ENCODE assay signal across 8 cellular contexts in the genomic region with DNA sequence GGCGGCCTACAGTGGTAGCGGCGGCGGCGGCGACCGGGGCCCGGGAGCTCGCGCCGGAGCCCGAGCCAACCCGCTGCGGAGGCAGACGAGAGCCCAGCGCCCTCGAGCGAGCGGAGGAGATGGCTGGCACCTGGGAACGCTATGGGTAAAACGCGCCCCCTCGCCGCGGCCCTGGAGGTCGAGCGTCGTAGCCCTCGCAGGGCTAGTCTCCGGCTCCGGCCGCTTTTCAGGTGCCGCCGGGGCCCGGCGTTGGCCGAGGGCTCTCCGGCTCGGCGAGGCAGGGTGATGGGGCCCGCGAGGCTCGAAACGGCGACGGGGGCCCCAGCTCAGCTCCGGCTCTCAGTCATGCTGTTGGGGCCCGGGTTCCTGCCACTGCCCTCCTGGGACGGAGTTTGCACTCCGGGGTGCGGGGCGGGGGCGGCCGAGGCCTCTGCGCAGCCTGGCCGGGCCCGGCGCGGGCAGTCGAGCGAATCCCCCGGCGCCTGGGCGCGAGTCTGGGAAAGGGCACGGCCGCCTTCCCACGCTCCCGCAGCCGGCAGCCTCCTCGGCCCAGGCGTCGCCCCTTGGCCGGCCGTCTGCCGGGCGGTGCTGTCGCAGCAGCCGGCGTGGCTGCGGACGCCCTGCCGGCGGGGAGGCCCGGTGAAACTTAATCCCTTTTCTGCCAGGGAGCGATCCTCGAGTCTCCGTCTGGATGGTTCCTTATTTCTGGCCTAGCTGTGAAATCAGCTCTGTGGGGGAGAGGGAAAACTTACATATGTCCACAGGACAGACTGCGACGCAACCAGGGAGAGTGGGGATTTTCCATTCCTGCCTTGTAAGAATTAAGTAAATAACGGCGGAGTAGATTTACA. TPM values are rescaled to one million over a fixed set of nuclear protein-coding genes. Genes with fewer than 3 reads are reported as not detected.
DNase-seq lines count a peak whose midpoint lies in the region; ATAC-seq, FAIRE-seq and TF ChIP-seq lines count a peak whose summit lies in the region.

No MANE protein-coding gene starts in this region.

- no peak overlapping the region for H3K23ac ChIP-seq in H1 (ENCODE audit: insufficient read length)

- H3K36me3 ChIP-seq in MM.1S (replicated peaks; ENCODE audit: insufficient read depth, low read length) = no peaks in the 10 kb centered on the region
- no peaks in the 10 kb centered on the region for H3K36me3 ChIP-seq in H1 (ENCODE audit: control insufficient read depth in 2 of 4, insufficient read depth in 4 of 4, low read length in 3 of 4)
- no peaks in the 10 kb centered on the region for H3K36me3 ChIP-seq in mesodermal cell (ENCODE audit: control insufficient read depth, insufficient read depth, low read length)

- H3K27ac Mint-ChIP-seq in activated CD8-positive, alpha-beta T cell treated with anti-CD3 and anti-CD28 coated beads, Interleukin-2, amount 10 ng/mL, durations not matched to agents 7 days and 5 days = no peak overlapping the region
- H3K27ac Mint-ChIP-seq in stimulated activated effector memory CD8-positive, alpha-beta T cell treated with anti-CD3 and anti-CD28 coated beads, Interleukin-12 subunit alpha, Interleukin-12 subunit beta, amount 100 ng/mL, for 72 hours = peak overlapping the region; percentile 88

- H3K27ac ChIP-seq in MM.1S (ENCODE audit: low read length) (no peak overlapping the region), H1 (ENCODE audit: low read depth, low read length) (no peak overlapping the region), mesodermal cell (ENCODE audit: low read depth, low read length, severe bottlenecking) (no peak overlapping the region)

- H4K8ac ChIP-seq in H1 (ENCODE audit: extremely low read depth, insufficient read depth, low read length) = no peak overlapping the region

- H4K20me1 ChIP-seq in MM.1S (ENCODE audit: insufficient read depth, low read length) = no peaks in the 10 kb centered on the region
- H4K20me1 ChIP-seq in H1 (replicated peaks in 1 of 2; ENCODE audit: control insufficient read depth in 1 of 2, insufficient read depth in 2 of 2, low read length in 2 of 2) = no peaks in the 10 kb centered on the region

- POLR2A ChIA-PET in activated CD8-positive, alpha-beta T cell treated with anti-CD3 and anti-CD28 coated beads, Interleukin-2, amount 10 ng/mL, durations not matched to agents 7 days and 5 days (lab: Charles Lee) = no interaction called here
- POLR2A ChIA-PET in H1 (lab: Charles Lee; ENCODE audit: partially characterized antibody) = no interaction called here

- H3K9me3 Mint-ChIP-seq in activated CD8-positive, alpha-beta T cell treated with anti-CD3 and anti-CD28 coated beads, Interleukin-2, amount 10 ng/mL, durations not matched to agents 7 days and 5 days (ENCODE audit: insufficient read depth) = no peaks in the 10 kb centered on the region
- H3K9me3 Mint-ChIP-seq in stimulated activated effector memory CD8-positive, alpha-beta T cell treated with anti-CD3 and anti-CD28 coated beads, Interleukin-12 subunit alpha, Interleukin-12 subunit beta, amount 100 ng/mL, for 72 hours = no peaks in the 10 kb centered on the region

- H3K9me3 ChIP-seq in MM.1S (replicated peaks; ENCODE audit: insufficient read depth, low read length) (no peaks in the 10 kb centered on the region), H1 (ENCODE audit: insufficient read depth in 2 of 2, low read depth in 1 of 2, low read length in 1 of 2) (no peaks in the 10 kb centered on the region), mesodermal cell (ENCODE audit: control insufficient read depth, low read length) (no peaks in the 10 kb centered on the region)

- no peak overlapping the region for H2BK15ac ChIP-seq in H1 (ENCODE audit: low read length)

- no peak for FAIRE-seq in H1 (lab: Jason Lieb, UNC)

- H3K4me3 ChIP-seq in MM.1S (ENCODE audit: low read length) = peak overlapping the region; percentile 68
- H3K4me3 ChIP-seq in H1 (ENCODE audit: extremely low read depth in 1 of 4, insufficient read depth in 2 of 4, low read depth in 3 of 4, low read length in 4 of 4) = peak overlapping the region; percentile 27 to 64 (median 38); a peak in 6 of 8 replicates
- peak overlapping the region; percentile 42 for H3K4me3 ChIP-seq in mesodermal cell (ENCODE audit: extremely low read depth, insufficient read depth, low read length, poor library complexity, severe bottlenecking)

- H3K36me3 Mint-ChIP-seq in activated CD8-positive, alpha-beta T cell treated with anti-CD3 and anti-CD28 coated beads, Interleukin-2, amount 10 ng/mL, durations not matched to agents 7 days and 5 days (ENCODE audit: low read depth) = no peaks in the 10 kb centered on the region
- peaks cover 5% of the 10 kb centered on the region for H3K36me3 Mint-ChIP-seq in stimulated activated effector memory CD8-positive, alpha-beta T cell treated with anti-CD3 and anti-CD28 coated beads, Interleukin-12 subunit alpha, Interleukin-12 subunit beta, amount 100 ng/mL, for 72 hours

- H3K79me1 ChIP-seq in H1 (ENCODE audit: low read depth, low read length) = no peaks in the 10 kb centered on the region

- H3K27me3 ChIP-seq in MM.1S (replicated peaks; ENCODE audit: insufficient read depth, low read length) = no peaks in the 10 kb centered on the region
- H3K27me3 ChIP-seq in H1 (replicated peaks in 1 of 4; ENCODE audit: control insufficient read depth in 3 of 4, extremely low read depth in 1 of 4, insufficient read depth in 3 of 4, low read length in 3 of 4) = peaks cover 4 to 12% (median 9%) of the 10 kb centered on the region in 4 experiments

- H3K4me1 Mint-ChIP-seq in activated CD8-positive, alpha-beta T cell treated with anti-CD3 and anti-CD28 coated beads, Interleukin-2, amount 10 ng/mL, durations not matched to agents 7 days and 5 days (ENCODE audit: low read depth) = peaks cover 9% of the 10 kb centered on the region
- peaks cover 34% of the 10 kb centered on the region for H3K4me1 Mint-ChIP-seq in stimulated activated effector memory CD8-positive, alpha-beta T cell treated with anti-CD3 and anti-CD28 coated beads, Interleukin-12 subunit alpha, Interleukin-12 subunit beta, amount 100 ng/mL, for 72 hours

- H2BK12ac ChIP-seq in H1 (ENCODE audit: low read depth, low read length) = no peak overlapping the region

- TF ChIP-seq CTCF in MM.1S (IDR thresholded peaks at IDR 0.05; ENCODE audit: low read length) (no peak), H1 (IDR thresholded peaks at IDR 0.05; ENCODE audit: control extremely low read depth in 1 of 3, insufficient read depth in 1 of 3, low read depth in 1 of 3, low read length in 3 of 3) (no peak)

- 15% methylated on average over 8 of the region's 92 CpGs; no CpG with 5 or more reads in 1 of the 2 experiments for WGBS in H1 (ENCODE audit: extremely low coverage in 1 of 2, insufficient coverage in 1 of 2, insufficient read length in 1 of 2, insufficient replicate concordance in 2 of 2, low coverage in 1 of 2, low lambda C conversion rate in 2 of 2, missing lambda C conversion rate in 1 of 2), 2 experiments
- 0 to 5% methylated on average over 13 to 33 of the region's 92 CpGs for WGBS in mesodermal cell (ENCODE audit: insufficient coverage in 2 of 2), 2 experiments

- H2BK20ac ChIP-seq in H1 (ENCODE audit: low read length) = no peak overlapping the region

- H2BK120ac ChIP-seq in H1 (replicated peaks; ENCODE audit: low read depth, low read length) = no peak overlapping the region

- CTCF ChIA-PET in activated CD8-positive, alpha-beta T cell treated with anti-CD3 and anti-CD28 coated beads, Interleukin-2, amount 10 ng/mL, durations not matched to agents 7 days and 5 days (lab: Charles Lee) = interaction anchor here (1.2 kb wide), 3 partner anchors 51 to 172 kb away, joined by 3 read pairs; partner anchors contain the start of gene TSC22D3
- CTCF ChIA-PET in H1 (lab: Charles Lee; ENCODE audit: partially characterized antibody) = interaction anchor here (0.9 to 1.1 kb wide), 3 partner anchors 50 to 265 kb away, joined by 3 to 5 read pairs (median 4); partner anchors contain the start of genes ATG4A and PSMD10

- H3K4me2 ChIP-seq in MM.1S (ENCODE audit: low read depth, low read length) (peak overlapping the region; percentile 60; the same call in 1 of the 2 replicates), H1 (ENCODE audit: insufficient read depth in 1 of 2, low read depth in 2 of 2, low read length in 2 of 2) (peak overlapping the region; percentile 71 to 78)

- H3K9ac ChIP-seq in MM.1S (ENCODE audit: low read length) (peak overlapping the region; percentile 35; the same call in 1 of the 2 replicates), H1 (replicated peaks in 1 of 4; ENCODE audit: extremely low read depth in 1 of 4, low read depth in 3 of 4, low read length in 3 of 4) (no peak overlapping the region)

- no peak overlapping the region; the same call in 1 of the 2 replicates for H3K18ac ChIP-seq in H1 (ENCODE audit: extremely low read depth, low read length)

- no peaks in the 10 kb centered on the region for H3K79me2 ChIP-seq in MM.1S (ENCODE audit: low read length)
- no peaks in the 10 kb centered on the region for H3K79me2 ChIP-seq in H1 (ENCODE audit: control insufficient read depth in 1 of 2, insufficient read depth in 2 of 2, low read length in 2 of 2)

- no peak overlapping the region for H2BK5ac ChIP-seq in H1 (ENCODE audit: low read depth, low read length)

- no peak overlapping the region for H4K91ac ChIP-seq in H1 (replicated peaks; ENCODE audit: insufficient read length, low read length)

- no peak overlapping the region for H3K14ac ChIP-seq in H1 (ENCODE audit: insufficient read length)

- H3K4me3 Mint-ChIP-seq in activated CD8-positive, alpha-beta T cell treated with anti-CD3 and anti-CD28 coated beads, Interleukin-2, amount 10 ng/mL, durations not matched to agents 7 days and 5 days = peak overlapping the region; percentile 61
- H3K4me3 Mint-ChIP-seq in stimulated activated effector memory CD8-positive, alpha-beta T cell treated with anti-CD3 and anti-CD28 coated beads, Interleukin-12 subunit alpha, Interleukin-12 subunit beta, amount 100 ng/mL, for 72 hours = peak overlapping the region; percentile 78

- H3K23me2 ChIP-seq in H1 (ENCODE audit: low read depth, low read length) = peaks cover 5% of the 10 kb centered on the region; the same call in 1 of the 2 replicates

- no peak for TF ChIP-seq RAD21 in H1 (IDR thresholded peaks at IDR 0.05 in 1 of 2, conservative IDR thresholded peaks at IDR 0.05 in 1 of 2; ENCODE audit: low read depth in 2 of 2, low read length in 2 of 2)

- H3F3A ChIP-seq in MM.1S (ENCODE audit: insufficient read depth, low read length) = no peaks in the 10 kb centered on the region

- no peak overlapping the region for H3K56ac ChIP-seq in H1 (replicated peaks; ENCODE audit: insufficient read length, low read depth, low read length)

- DNase-seq in COLO668 (lab: John Stamatoyannopoulos, UW; ENCODE audit: unreplicated experiment) (peak; percentile 63), MM.1S (peak; percentile 37), H1 (ENCODE audit: low read depth in 1 of 2, low spot score in 2 of 2) (no peak), GDM1 (lab: John Stamatoyannopoulos, UW) (no peak)
- no peak for DNase-seq in activated CD8-positive, alpha-beta T cell treated with anti-CD3 and anti-CD28 coated beads, Interleukin-2, amount 10 ng/mL, durations not matched to agents 7 days and 5 days
- DNase-seq in stimulated activated effector memory CD8-positive, alpha-beta T cell treated with anti-CD3 and anti-CD28 coated beads, Interleukin-12 subunit alpha, Interleukin-12 subunit beta, amount 100 ng/mL, for 72 hours (ENCODE audit: low spot score in 2 of 2) = peak; percentile 5 to 66

- no peak overlapping the region for H4K5ac ChIP-seq in H1 (ENCODE audit: insufficient read length, low read depth, low read length)

- no peak overlapping the region for H2AK5ac ChIP-seq in H1 (ENCODE audit: low read depth, low read length)

- ATAC-seq in GM21619 (IDR thresholded peaks at IDR 0.05; ENCODE audit: unreplicated experiment) = peak; percentile 56
- peak; percentile 81 for ATAC-seq in activated CD8-positive, alpha-beta T cell treated with anti-CD3 and anti-CD28 coated beads, Interleukin-2, amount 10 ng/mL, durations not matched to agents 7 days and 5 days
- peak; percentile 67 for ATAC-seq in stimulated activated effector memory CD8-positive, alpha-beta T cell treated with anti-CD3 and anti-CD28 coated beads, Interleukin-12 subunit alpha, Interleukin-12 subunit beta, amount 100 ng/mL, for 72 hours

- H3K27me3 Mint-ChIP-seq in activated CD8-positive, alpha-beta T cell treated with anti-CD3 and anti-CD28 coated beads, Interleukin-2, amount 10 ng/mL, durations not matched to agents 7 days and 5 days (ENCODE audit: low read depth) = peaks cover 17% of the 10 kb centered on the region

- no peak overlapping the region for H2AFZ ChIP-seq in MM.1S (ENCODE audit: low read length)
- no peak overlapping the region for H2AFZ ChIP-seq in H1 (ENCODE audit: low read length)

- no peak for TF ChIP-seq EP300 in H1 (IDR thresholded peaks at IDR 0.05; ENCODE audit: borderline replicate concordance in 1 of 2, low read depth in 2 of 2, low read length in 2 of 2)

- H3K4ac ChIP-seq in H1 (replicated peaks; ENCODE audit: insufficient read length, low read depth, low read length) = no peak overlapping the region

- H3K9me2 ChIP-seq in MM.1S (replicated peaks; ENCODE audit: insufficient read depth, low read length) = no peaks in the 10 kb centered on the region

- no peak for TF ChIP-seq POLR2A in H1 (IDR thresholded peaks at IDR 0.05; ENCODE audit: control extremely low read depth in 1 of 2, low read depth in 2 of 2, low read length in 2 of 2)

- 0 out of 2 replicates have a peak, but pooled peaks cover 5% of the 10 kb centered on the region for H3K4me1 ChIP-seq in MM.1S (ENCODE audit: low read length)
- no peaks in the 10 kb centered on the region for H3K4me1 ChIP-seq in H1 (replicated peaks in 1 of 4; ENCODE audit: control insufficient read depth in 3 of 4, insufficient read depth in 4 of 4, low read length in 3 of 4)
- H3K4me1 ChIP-seq in mesodermal cell (ENCODE audit: control insufficient read depth, insufficient read depth, low read length, poor library complexity, severe bottlenecking) = no peaks in the 10 kb centered on the region

RNA-seq across cellular contexts. Expression of gene MID2, which starts 0.8 kb away (rescaled TPM):
- 1 to 10 TPM; 1.7 to 1.8 TPM for total RNA-seq in activated CD8-positive, alpha-beta T cell treated with anti-CD3 and anti-CD28 coated beads, Interleukin-2, amount 10 ng/mL, durations not matched to agents 7 days and 5 days
- total RNA-seq in H1 (2021; fragmentation: NEBNext Ultra II Directional; extraction: Animal tissue kit (Norgen Biotek cat#: 25700)) = 1.6 and 1.7 TPM in 2 replicates
- polyA plus RNA-seq in H1 (2011; rRNA removed) = 0.98 and 1.3 TPM in 2 replicates
- polyA plus RNA-seq in H1 (2011; cell fraction: cytosol; rRNA removed) = 0.90 TPM
- polyA plus RNA-seq in H1 (2011; cell fraction: nucleus; rRNA removed) = 1.5 TPM
- 0.66 to 1.5 TPM (median 1.0 TPM) in 4 replicates for polyA plus RNA-seq in H1 (2012, experiment 1 of 2)
- polyA plus RNA-seq in H1 (2012, experiment 2 of 2) = 0.25 TPM
- 0.59 TPM for polyA plus RNA-seq in H1 (2013, experiment 1 of 2)
- polyA plus RNA-seq in H1 (2013, experiment 2 of 2) = 0.53 TPM
- 5.5 and 9.0 TPM in 2 replicates for polyA minus RNA-seq in H1 (2011; rRNA and poly(A)+ RNA removed)
- polyA minus RNA-seq in H1 (2011; cell fraction: cytosol; rRNA and poly(A)+ RNA removed) = 2.6 TPM
- 5.0 TPM for polyA minus RNA-seq in H1 (2011; cell fraction: nucleus; rRNA and poly(A)+ RNA removed)
- 6.1 TPM for polyA plus RNA-seq in mesodermal cell (2013, experiment 1 of 2)
- polyA plus RNA-seq in mesodermal cell (2013, experiment 2 of 2) = 4.3 TPM

RNA-seq across cellular contexts. Expression of gene NCBP2L, which starts 49.0 kb away (rescaled TPM):
- total RNA-seq in activated CD8-positive, alpha-beta T cell treated with anti-CD3 and anti-CD28 coated beads, Interleukin-2, amount 10 ng/mL, durations not matched to agents 7 days and 5 days = not detected
- total RNA-seq in H1 (2021; fragmentation: NEBNext Ultra II Directional; extraction: Animal tissue kit (Norgen Biotek cat#: 25700)) = not detected in 2 replicates
- not detected in 2 replicates for polyA plus RNA-seq in H1 (2011; rRNA removed)
- polyA plus RNA-seq in H1 (2011; cell fraction: cytosol; rRNA removed) = not detected
- not detected for polyA plus RNA-seq in H1 (2011; cell fraction: nucleus; rRNA removed)
- not detected in 4 replicates for polyA plus RNA-seq in H1 (2012, experiment 1 of 2)
- not detected for polyA plus RNA-seq in H1 (2012, experiment 2 of 2)
- polyA plus RNA-seq in H1 (2013, experiment 1 of 2) = not detected
- not detected for polyA plus RNA-seq in H1 (2013, experiment 2 of 2)
- not detected in 2 replicates for polyA minus RNA-seq in H1 (2011; rRNA and poly(A)+ RNA removed)
- not detected for polyA minus RNA-seq in H1 (2011; cell fraction: cytosol; rRNA and poly(A)+ RNA removed)
- polyA minus RNA-seq in H1 (2011; cell fraction: nucleus; rRNA and poly(A)+ RNA removed) = not detected
- not detected for polyA plus RNA-seq in mesodermal cell (2013, experiment 1 of 2)
- polyA plus RNA-seq in mesodermal cell (2013, experiment 2 of 2) = not detected

RNA-seq across cellular contexts. Expression of gene TSC22D3, which starts 50.9 kb away (rescaled TPM):
- total RNA-seq in activated CD8-positive, alpha-beta T cell treated with anti-CD3 and anti-CD28 coated beads, Interleukin-2, amount 10 ng/mL, durations not matched to agents 7 days and 5 days = 10 to 100 TPM; 54.8 TPM
- 7.6 TPM in 2 replicates for total RNA-seq in H1 (2021; fragmentation: NEBNext Ultra II Directional; extraction: Animal tissue kit (Norgen Biotek cat#: 25700))
- polyA plus RNA-seq in H1 (2011; rRNA removed) = 12.9 and 19.1 TPM in 2 replicates
- polyA plus RNA-seq in H1 (2011; cell fraction: cytosol; rRNA removed) = 24.8 TPM
- 38.1 TPM for polyA plus RNA-seq in H1 (2011; cell fraction: nucleus; rRNA removed)
- 7.3 to 10.6 TPM (median 8.5 TPM) in 4 replicates for polyA plus RNA-seq in H1 (2012, experiment 1 of 2)
- 4.2 TPM for polyA plus RNA-seq in H1 (2012, experiment 2 of 2)
- polyA plus RNA-seq in H1 (2013, experiment 1 of 2) = 7.2 TPM
- 7.5 TPM for polyA plus RNA-seq in H1 (2013, experiment 2 of 2)
- 8.6 and 11.4 TPM in 2 replicates for polyA minus RNA-seq in H1 (2011; rRNA and poly(A)+ RNA removed)
- 11.3 TPM for polyA minus RNA-seq in H1 (2011; cell fraction: cytosol; rRNA and poly(A)+ RNA removed)
- 26.9 TPM for polyA minus RNA-seq in H1 (2011; cell fraction: nucleus; rRNA and poly(A)+ RNA removed)
- polyA plus RNA-seq in mesodermal cell (2013, experiment 1 of 2) = 64.3 TPM
- 45.6 TPM for polyA plus RNA-seq in mesodermal cell (2013, experiment 2 of 2)

Comparison
In these comparisons a context has a peak if more than half of its experiments do, and no peak if none do; other contexts are left out.
1. DNase-seq: peak in COLO668 (single experiment), MM.1S (single experiment) and stimulated activated effector memory CD8-positive, alpha-beta T cell treated with anti-CD3 and anti-CD28 coated beads, Interleukin-12 subunit alpha, Interleukin-12 subunit beta, amount 100 ng/mL, for 72 hours (2 of 2); none in activated CD8-positive, alpha-beta T cell treated with anti-CD3 and anti-CD28 coated beads, Interleukin-2, amount 10 ng/mL, durations not matched to agents 7 days and 5 days (single experiment), H1 (0 of 2) and GDM1 (single experiment).
2. Peak in every context shown above with its lines, with median percentiles within 50 percentile points of each other: ATAC-seq and H3K4me3 ChIP-seq.